ENCODE assay signal across 25 cellular contexts in the genomic region with DNA sequence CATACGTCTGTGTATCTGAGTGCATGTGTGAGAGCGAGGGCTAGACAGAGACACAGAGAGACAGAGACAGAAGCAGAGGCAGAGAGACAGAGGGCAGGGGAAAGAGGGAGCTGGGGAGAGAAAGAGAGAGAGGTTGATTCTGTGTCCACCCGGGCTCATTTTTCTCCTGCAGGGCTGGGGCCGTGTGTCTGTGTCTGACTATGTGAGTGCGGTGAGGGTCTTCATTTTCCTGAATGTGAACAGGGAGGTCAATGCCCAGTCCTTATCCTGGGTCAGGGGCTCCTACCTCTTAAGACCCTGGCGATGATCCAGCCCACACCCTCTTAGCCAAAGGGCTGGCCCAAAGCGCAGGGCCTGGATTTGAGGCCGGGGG. TPM values are rescaled to one million over a fixed set of nuclear protein-coding genes. Genes with fewer than 3 reads are reported as not detected.
DNase-seq lines count a peak whose midpoint lies in the region; ATAC-seq and TF ChIP-seq lines count a peak whose summit lies in the region.
"Had no signal": no experiment of that assay in that cellular context is flagged by ENCODE, and none has a peak within 500 bp of the region (broad histone marks: within the 10 kb centered on the region; RNA-seq: fewer than 3 reads in every experiment).

No MANE protein-coding gene starts in this region.

- H3K9me3 Mint-ChIP-seq in neural crest cell (no peaks in the 10 kb centered on the region), HFFc6 (no peaks in the 10 kb centered on the region)
- H3K9me3 Mint-ChIP-seq: activated CD8-positive, alpha-beta T cell treated with anti-CD3 and anti-CD28 coated beads for 36 hours; activated naive CD4-positive, alpha-beta T cell treated with anti-CD3 and anti-CD28 coated beads, Interleukin-2, amount 10 ng/mL, durations not matched to agents 7 days and 5 days; activated T-cell treated with anti-CD3 and anti-CD28 coated beads, Interleukin-2, amount 50 U/mL, for 24 hours; stimulated activated effector memory CD8-positive, alpha-beta T cell treated with anti-CD3 and anti-CD28 coated beads, Interleukin-12 subunit alpha, Interleukin-12 subunit beta, amount 100 ng/mL, for 72 hours had no signal

- DNase-seq in ascending aorta (ENCODE audit: low spot score in 2 of 2) (no peak), neural crest cell (ENCODE audit: low read depth, low spot score) (no peak), upper lobe of right lung (no peak), HFFc6 (no peak)
- no peak for DNase-seq in activated CD4-positive, alpha-beta T cell treated with anti-CD3 and anti-CD28 coated beads for 1 hour
- DNase-seq: activated CD8-positive, alpha-beta T cell treated with anti-CD3 and anti-CD28 coated beads for 36 hours; activated naive CD4-positive, alpha-beta T cell treated with anti-CD3 and anti-CD28 coated beads, Interleukin-2, amount 10 ng/mL, durations not matched to agents 7 days and 5 days; activated T-cell treated with anti-CD3 and anti-CD28 coated beads, Interleukin-2, amount 50 U/mL, for 24 hours; COR-L47; erythroblast; mesenchymal stem cell; NCI-H1092; NCI-H2081; NCI-H510A treated with DMSO at 0.1 percent for 48 hours; SHP77 treated with DMSO at 0.1 percent for 48 hours; stimulated activated CD4-positive, alpha-beta T cell treated with anti-CD3 and anti-CD28 coated beads, Interleukin-15, amount 100 ng/mL, for 24 hours had no signal

- no peaks in the 10 kb centered on the region for H3K36me3 Mint-ChIP-seq in neural crest cell (ENCODE audit: low read depth)
- no peaks in the 10 kb centered on the region for H3K36me3 Mint-ChIP-seq in HFFc6 (ENCODE audit: low read depth)
- H3K36me3 Mint-ChIP-seq: activated naive CD4-positive, alpha-beta T cell treated with anti-CD3 and anti-CD28 coated beads, Interleukin-2, amount 10 ng/mL, durations not matched to agents 7 days and 5 days; stimulated activated effector memory CD8-positive, alpha-beta T cell treated with anti-CD3 and anti-CD28 coated beads, Interleukin-12 subunit alpha, Interleukin-12 subunit beta, amount 100 ng/mL, for 72 hours had no signal

- H3K4me1 Mint-ChIP-seq in neural crest cell (peaks cover 33% of the 10 kb centered on the region), HFFc6 (ENCODE audit: low read depth) (no peaks in the 10 kb centered on the region)

- no peak for TF ChIP-seq EP300 in gastroesophageal sphincter (IDR thresholded peaks at IDR 0.05)

- H3K27ac ChIP-seq in ascending aorta, result peak overlapping the region in 1 of 2 donors; percentile 41
- peak overlapping the region in 3 of 4 donors; percentile 48 to 68 (median 57) for H3K27ac ChIP-seq in gastroesophageal sphincter
- H3K27ac ChIP-seq in upper lobe of right lung, result no peak overlapping the region
- H3K27ac ChIP-seq: KMS-11, neutrophil, VCaP had no signal

- no peak overlapping the region for H3K27ac Mint-ChIP-seq in neural crest cell (ENCODE audit: unreplicated experiment)
- H3K27ac Mint-ChIP-seq in HFFc6, result no peak overlapping the region
- H3K27ac Mint-ChIP-seq: activated CD8-positive, alpha-beta T cell treated with anti-CD3 and anti-CD28 coated beads for 36 hours; activated naive CD4-positive, alpha-beta T cell treated with anti-CD3 and anti-CD28 coated beads, Interleukin-2, amount 10 ng/mL, durations not matched to agents 7 days and 5 days; activated T-cell treated with anti-CD3 and anti-CD28 coated beads, Interleukin-2, amount 50 U/mL, for 24 hours had no signal

- H3K4me3 ChIP-seq in ascending aorta (peak overlapping the region; percentile 16 to 64), gastroesophageal sphincter (peak overlapping the region; percentile 30 to 53), upper lobe of right lung (peak overlapping the region; percentile 16)

- ATAC-seq in gastroesophageal sphincter (no peak), upper lobe of right lung (no peak), GM21447 (IDR thresholded peaks at IDR 0.05; ENCODE audit: unreplicated experiment) (no peak)
- ATAC-seq: activated CD8-positive, alpha-beta T cell treated with anti-CD3 and anti-CD28 coated beads for 36 hours; stimulated activated effector memory CD8-positive, alpha-beta T cell treated with anti-CD3 and anti-CD28 coated beads, Interleukin-12 subunit alpha, Interleukin-12 subunit beta, amount 100 ng/mL, for 72 hours had no signal

- H3K4me1 ChIP-seq in ascending aorta, result no peaks in the 10 kb centered on the region
- H3K4me1 ChIP-seq in gastroesophageal sphincter, result peaks cover 0 to 50% (median 0%) of the 10 kb centered on the region in 3 donors
- no peaks in the 10 kb centered on the region for H3K4me1 ChIP-seq in upper lobe of right lung

- no peak for TF ChIP-seq POLR2A in gastroesophageal sphincter (IDR thresholded peaks at IDR 0.05)

- WGBS in gastroesophageal sphincter (ENCODE audit: low coverage in 1 of 2), 2 donors, result 35 to 36% methylated on average over 2 to 3 of the region's 8 CpGs

- intact Hi-C loops in ascending aorta (cut with DNase I) (no loop called here), upper lobe of right lung (cut with DNase I) (no loop called here)

- H3K4me3 Mint-ChIP-seq in neural crest cell (peak overlapping the region; percentile 62), HFFc6 (no peak overlapping the region)
- H3K4me3 Mint-ChIP-seq: activated CD8-positive, alpha-beta T cell treated with anti-CD3 and anti-CD28 coated beads for 36 hours; activated naive CD4-positive, alpha-beta T cell treated with anti-CD3 and anti-CD28 coated beads, Interleukin-2, amount 10 ng/mL, durations not matched to agents 7 days and 5 days; activated T-cell treated with anti-CD3 and anti-CD28 coated beads, Interleukin-2, amount 50 U/mL, for 24 hours; stimulated activated effector memory CD8-positive, alpha-beta T cell treated with anti-CD3 and anti-CD28 coated beads, Interleukin-12 subunit alpha, Interleukin-12 subunit beta, amount 100 ng/mL, for 72 hours had no signal

- H3K27me3 Mint-ChIP-seq in neural crest cell (ENCODE audit: low read depth), result no peaks in the 10 kb centered on the region
- H3K27me3 Mint-ChIP-seq in HFFc6 (ENCODE audit: insufficient read depth), result peaks cover 20% of the 10 kb centered on the region

- H3K9me3 ChIP-seq in ascending aorta (no peaks in the 10 kb centered on the region), gastroesophageal sphincter (no peaks in the 10 kb centered on the region), upper lobe of right lung (no peaks in the 10 kb centered on the region)
- H3K9me3 ChIP-seq: neutrophil had no signal

- TF ChIP-seq CTCF in ascending aorta (IDR thresholded peaks at IDR 0.05), result no peak
- TF ChIP-seq CTCF in gastroesophageal sphincter (IDR thresholded peaks at IDR 0.05), result no peak
- TF ChIP-seq CTCF in neural crest cell (conservative IDR thresholded peaks at IDR 0.05), result no peak
- TF ChIP-seq CTCF in upper lobe of right lung (IDR thresholded peaks at IDR 0.05), result no peak
- TF ChIP-seq CTCF in HFFc6 (IDR thresholded peaks at IDR 0.05), result no peak

- H3K36me3 ChIP-seq in ascending aorta (no peaks in the 10 kb centered on the region), gastroesophageal sphincter (no peaks in the 10 kb centered on the region), upper lobe of right lung (no peaks in the 10 kb centered on the region)
- H3K36me3 ChIP-seq: neutrophil had no signal

- H3K27me3 ChIP-seq in ascending aorta (no peaks in the 10 kb centered on the region), gastroesophageal sphincter (peaks cover 77% of the 10 kb centered on the region), upper lobe of right lung (peaks cover 32% of the 10 kb centered on the region)

RNA-seq across cellular contexts. Expression of a gene that starts 17.7 kb away (rescaled TPM):
- total RNA-seq in ascending aorta (56.0 TPM), gastroesophageal sphincter (1 to 10 TPM; 5.0 to 9.3 (median 7.6) TPM), neural crest cell (42.5 and 50.2 TPM in 2 replicates), upper lobe of right lung (4.6 TPM)
- under 1 TPM; 0.07 to 0.14 (median 0.08) TPM for total RNA-seq in HFFc6 (2021; fragmentation: NEBNext Ultra II Directional; extraction: Animal tissue kit (Norgen Biotek cat#: 25700))
- total RNA-seq: activated CD8-positive, alpha-beta T cell treated with anti-CD3 and anti-CD28 coated beads for 36 hours; glomerular endothelial cell; T-helper 1 cell treated with Interleukin-12 subunit alpha and Interleukin-12 subunit beta and Interleukin-4 antibody, amounts not matched to agents 30 ng/mL and 1 ng/mL, for 36 hours had no signal

RNA-seq across cellular contexts. Expression of a gene that starts 36.9 kb away (rescaled TPM):
- total RNA-seq in ascending aorta (not detected), gastroesophageal sphincter (not detected), neural crest cell (1.2 TPM in 1 of 2 replicates, not detected in the other), upper lobe of right lung (not detected)
- total RNA-seq in HFFc6 (2021; fragmentation: NEBNext Ultra II Directional; extraction: Animal tissue kit (Norgen Biotek cat#: 25700)), result not detected
- total RNA-seq: activated CD8-positive, alpha-beta T cell treated with anti-CD3 and anti-CD28 coated beads for 36 hours; dermis blood vessel endothelial cell; glomerular endothelial cell; T-helper 1 cell treated with Interleukin-12 subunit alpha and Interleukin-12 subunit beta and Interleukin-4 antibody, amounts not matched to agents 30 ng/mL and 1 ng/mL, for 36 hours had no signal

RNA-seq across cellular contexts. Expression of a gene that starts 39.6 kb away (rescaled TPM):
- total RNA-seq in ascending aorta (169 TPM), gastroesophageal sphincter (10 to 100 TPM; 16.1 to 39.8 (median 26.1) TPM), neural crest cell (10.9 and 13.5 TPM in 2 replicates), upper lobe of right lung (34.7 TPM)
- total RNA-seq in HFFc6 (2021; fragmentation: NEBNext Ultra II Directional; extraction: Animal tissue kit (Norgen Biotek cat#: 25700)), result 10 to 100 TPM; 62.7 to 86.3 (median 72.8) TPM
